ENCODE assay signal across 21 cellular contexts in genomic region chr2:156356006-156356764, GRCh38. TPM values are rescaled to one million over a fixed set of nuclear protein-coding genes. Genes with fewer than 3 reads are reported as not detected.
A peak's percentile ranks its signal among the peaks of the same experiment; 100 is the strongest.
DNase-seq lines count a peak whose midpoint lies in the region; ATAC-seq, FAIRE-seq and TF ChIP-seq lines count a peak whose summit lies in the region.
"Had no signal": no experiment of that assay in that cellular context is flagged by ENCODE, and none has a peak within 500 bp of the region (broad histone marks: within the 10 kb centered on the region; RNA-seq: fewer than 3 reads in every experiment).

No MANE protein-coding gene starts in this region.

- peaks cover 0 to 2% (median 0%) of the 10 kb centered on the region in 5 donors for H3K36me3 Mint-ChIP-seq in naive thymus-derived CD4-positive, alpha-beta T cell
- H3K36me3 Mint-ChIP-seq in stimulated activated effector memory CD8-positive, alpha-beta T cell treated with anti-CD3 and anti-CD28 coated beads, Interleukin-12 subunit alpha, Interleukin-12 subunit beta, amount 100 ng/mL, for 72 hours = no peaks in the 10 kb centered on the region
- H3K36me3 Mint-ChIP-seq: mesothelial cell of epicardium had no signal

- peak; percentile 50 for ATAC-seq in naive thymus-derived CD4-positive, alpha-beta T cell
- ATAC-seq in stimulated activated effector memory CD8-positive, alpha-beta T cell treated with anti-CD3 and anti-CD28 coated beads, Interleukin-12 subunit alpha, Interleukin-12 subunit beta, amount 100 ng/mL, for 72 hours = no peak
- ATAC-seq: stimulated activated naive CD8-positive, alpha-beta T cell treated with anti-CD3 and anti-CD28 coated beads, Interleukin-15, amount 100 ng/mL, for 72 hours had no signal

- FAIRE-seq in GM18507 (lab: Jason Lieb, UNC) (peak; percentile 18), bronchial epithelial cell (lab: Jason Lieb, UNC) (peak; percentile 82)
- FAIRE-seq: small intestine had no signal

- POLR2A ChIA-PET in naive thymus-derived CD4-positive, alpha-beta T cell (lab: Charles Lee) = no interaction called here

- H3K27me3 ChIP-seq in bronchial epithelial cell (ENCODE audit: control insufficient read depth, insufficient read depth, low read length) = no peaks in the 10 kb centered on the region
- no peaks in the 10 kb centered on the region for H3K27me3 ChIP-seq in naive thymus-derived CD4-positive, alpha-beta T cell (ENCODE audit: control insufficient read depth in 2 of 2, insufficient read depth in 2 of 2, low read length in 2 of 2)
- H3K27me3 ChIP-seq: MG63 had no signal

- no peak for TF ChIP-seq CTCF in bronchial epithelial cell (IDR thresholded peaks at IDR 0.05; ENCODE audit: insufficient read depth, low read length, severe bottlenecking)

- no peak overlapping the region for H3K27ac Mint-ChIP-seq in naive thymus-derived CD4-positive, alpha-beta T cell
- H3K27ac Mint-ChIP-seq in stimulated activated effector memory CD8-positive, alpha-beta T cell treated with anti-CD3 and anti-CD28 coated beads, Interleukin-12 subunit alpha, Interleukin-12 subunit beta, amount 100 ng/mL, for 72 hours = no peak overlapping the region
- H3K27ac Mint-ChIP-seq: activated naive CD8-positive, alpha-beta T cell; mesothelial cell of epicardium had no signal

- H3K4me1 ChIP-seq in naive thymus-derived CD4-positive, alpha-beta T cell (ENCODE audit: control insufficient read depth in 2 of 2, insufficient read depth in 2 of 2, low read length in 2 of 2) = no peaks in the 10 kb centered on the region

- no peaks in the 10 kb centered on the region for H3K9me3 ChIP-seq in naive thymus-derived CD4-positive, alpha-beta T cell (ENCODE audit: control insufficient read depth in 2 of 3, low read length in 3 of 3)
- H3K9me3 ChIP-seq: MG63 had no signal

- CTCF ChIA-PET in naive thymus-derived CD4-positive, alpha-beta T cell (lab: Charles Lee) = no interaction called here

- H3K36me3 ChIP-seq in bronchial epithelial cell (ENCODE audit: control insufficient read depth, insufficient read depth, low read length) = no peaks in the 10 kb centered on the region
- H3K36me3 ChIP-seq in naive thymus-derived CD4-positive, alpha-beta T cell (ENCODE audit: control insufficient read depth in 2 of 3, insufficient read depth in 3 of 3, low read length in 3 of 3) = no peaks in the 10 kb centered on the region
- H3K36me3 ChIP-seq: MG63 had no signal

- no peaks in the 10 kb centered on the region for H3K4me1 Mint-ChIP-seq in naive thymus-derived CD4-positive, alpha-beta T cell
- no peaks in the 10 kb centered on the region for H3K4me1 Mint-ChIP-seq in stimulated activated effector memory CD8-positive, alpha-beta T cell treated with anti-CD3 and anti-CD28 coated beads, Interleukin-12 subunit alpha, Interleukin-12 subunit beta, amount 100 ng/mL, for 72 hours
- H3K4me1 Mint-ChIP-seq: mesothelial cell of epicardium; stimulated activated naive CD8-positive, alpha-beta T cell treated with anti-CD3 and anti-CD28 coated beads, Interleukin-15, amount 100 ng/mL, for 72 hours had no signal

- DNase-seq in GM18507 (ENCODE audit: extremely low spot score, insufficient read length, low read depth) (no peak), NOMO-1 treated with DMSO at 0.1 percent for 48 hours (lab: John Stamatoyannopoulos, UW; ENCODE audit: unreplicated experiment) (peak; percentile 57), bronchial epithelial cell (ENCODE audit: low read depth) (peak; percentile 82), NCI-H2107 treated with DMSO at 0.1 percent for 48 hours (lab: John Stamatoyannopoulos, UW; ENCODE audit: unreplicated experiment) (no peak), dedifferentiated amniotic fluid mesenchymal stem cell (ENCODE audit: extremely low spot score) (no peak), COLO829 (ENCODE audit: low spot score) (no peak)
- no peak for DNase-seq in naive thymus-derived CD4-positive, alpha-beta T cell
- DNase-seq in stimulated activated effector memory CD8-positive, alpha-beta T cell treated with anti-CD3 and anti-CD28 coated beads, Interleukin-12 subunit alpha, Interleukin-12 subunit beta, amount 100 ng/mL, for 72 hours (ENCODE audit: low spot score in 2 of 2) = no peak
- DNase-seq: activated CD4-positive, CD25-positive, alpha-beta regulatory T cell; activated CD8-positive, alpha-beta memory T cell treated with anti-CD3 and anti-CD28 coated beads, Interleukin-2, amount 50 U/mL, for 48 hours; GOT3; MG63; NCI-H2171 treated with DMSO at 0.1 percent for 48 hours; NK-92 treated with Interleukin-12 subunit alpha and Interleukin-12 subunit beta, amount 100 ng/mL, for 24 hours; occipital lobe; small intestine; stimulated activated naive CD8-positive, alpha-beta T cell treated with anti-CD3 and anti-CD28 coated beads, Interleukin-15, amount 100 ng/mL, for 72 hours had no signal

- H3K27ac ChIP-seq in naive thymus-derived CD4-positive, alpha-beta T cell (ENCODE audit: low read depth, low read length) = no peak overlapping the region
- H3K27ac ChIP-seq: C4-2B had no signal

- peaks cover 0 to 2% (median 0%) of the 10 kb centered on the region in 11 donors for H3K9me3 Mint-ChIP-seq in naive thymus-derived CD4-positive, alpha-beta T cell
- no peaks in the 10 kb centered on the region for H3K9me3 Mint-ChIP-seq in stimulated activated effector memory CD8-positive, alpha-beta T cell treated with anti-CD3 and anti-CD28 coated beads, Interleukin-12 subunit alpha, Interleukin-12 subunit beta, amount 100 ng/mL, for 72 hours
- H3K9me3 Mint-ChIP-seq: mesothelial cell of epicardium; stimulated activated naive CD8-positive, alpha-beta T cell treated with anti-CD3 and anti-CD28 coated beads, Interleukin-15, amount 100 ng/mL, for 72 hours had no signal

- intact Hi-C loops in naive thymus-derived CD4-positive, alpha-beta T cell (cut with micrococcal nuclease) = no loop called here

- peaks cover 0 to 7% (median 0%) of the 10 kb centered on the region in 5 donors for H3K27me3 Mint-ChIP-seq in naive thymus-derived CD4-positive, alpha-beta T cell
- H3K27me3 Mint-ChIP-seq: activated naive CD8-positive, alpha-beta T cell; stimulated activated naive CD8-positive, alpha-beta T cell treated with anti-CD3 and anti-CD28 coated beads, Interleukin-15, amount 100 ng/mL, for 72 hours had no signal

- no peak overlapping the region for H3K4me3 ChIP-seq in bronchial epithelial cell (ENCODE audit: low read depth, low read length)
- no peak overlapping the region for H3K4me3 ChIP-seq in naive thymus-derived CD4-positive, alpha-beta T cell (ENCODE audit: low read length)
- H3K4me3 ChIP-seq: MG63 had no signal

- H3K4me3 Mint-ChIP-seq in naive thymus-derived CD4-positive, alpha-beta T cell = no peak overlapping the region
- no peak overlapping the region for H3K4me3 Mint-ChIP-seq in stimulated activated effector memory CD8-positive, alpha-beta T cell treated with anti-CD3 and anti-CD28 coated beads, Interleukin-12 subunit alpha, Interleukin-12 subunit beta, amount 100 ng/mL, for 72 hours
- H3K4me3 Mint-ChIP-seq: activated naive CD8-positive, alpha-beta T cell; mesothelial cell of epicardium; stimulated activated naive CD8-positive, alpha-beta T cell treated with anti-CD3 and anti-CD28 coated beads, Interleukin-15, amount 100 ng/mL, for 72 hours had no signal

RNA-seq across cellular contexts. Expression of gene NR4A2, which starts 23.7 kb away (rescaled TPM):
- total RNA-seq in bronchial epithelial cell = under 0.01 and 0.26 TPM in 2 replicates
- total RNA-seq in naive thymus-derived CD4-positive, alpha-beta T cell = 100 to 1,000 TPM in 2 of 5 experiments, 1 to 10 TPM in 3; 2.2 to 252 (median 3.2) TPM
- 1 to 10 TPM; 2.5 to 7.3 TPM for polyA plus RNA-seq in naive thymus-derived CD4-positive, alpha-beta T cell
- total RNA-seq: G401 had no signal

Comparison
In these comparisons a context has a peak if more than half of its experiments do, and no peak if none do; other contexts are left out.
1. DNase-seq: peak in NOMO-1 treated with DMSO at 0.1 percent for 48 hours (single experiment) and bronchial epithelial cell (single experiment); none in GM18507 (single experiment), naive thymus-derived CD4-positive, alpha-beta T cell (0 of 9), NCI-H2107 treated with DMSO at 0.1 percent for 48 hours (single experiment), dedifferentiated amniotic fluid mesenchymal stem cell (single experiment), stimulated activated effector memory CD8-positive, alpha-beta T cell treated with anti-CD3 and anti-CD28 coated beads, Interleukin-12 subunit alpha, Interleukin-12 subunit beta, amount 100 ng/mL, for 72 hours (0 of 2) and COLO829 (single experiment).